8 cellular contexts compared by ENCODE assay signal in genomic region chr14:104690266-104690711, GRCh38. TPM values are rescaled to one million over a fixed set of nuclear protein-coding genes. Genes with fewer than 3 reads are reported as not detected.
DNase-seq lines count a peak whose midpoint lies in the region; ATAC-seq and TF ChIP-seq lines count a peak whose summit lies in the region.

No MANE protein-coding gene starts in this region.

- intact Hi-C loops in CD4-positive, alpha-beta T cell (cut with DNase I, micrococcal nuclease): no loop called here
- intact Hi-C loops in PC-3 (cut with micrococcal nuclease): no loop called here

- H3K9ac ChIP-seq in PC-3 (ENCODE audit: low read length): peak overlapping the region; percentile 89

- H3K36me3 ChIP-seq in PC-3 (ENCODE audit: low read depth, low read length) (peaks cover 11% of the 10 kb centered on the region; the same call in 1 of the 2 replicates), osteoblast (ENCODE audit: insufficient read depth, low read length) (no peaks in the 10 kb centered on the region)

- H3K9me2 ChIP-seq in PC-3 (replicated peaks; ENCODE audit: low read length): no peaks in the 10 kb centered on the region

- H3K9me3 Mint-ChIP-seq in CD4-positive, alpha-beta T cell: no peaks in the 10 kb centered on the region

- no peaks in the 10 kb centered on the region for H3K27me3 Mint-ChIP-seq in CD4-positive, alpha-beta T cell

- no peaks in the 10 kb centered on the region for H3K36me3 Mint-ChIP-seq in CD4-positive, alpha-beta T cell (ENCODE audit: low read depth)

- no peak overlapping the region for H2AFZ ChIP-seq in PC-3 (ENCODE audit: low read length)
- H2AFZ ChIP-seq in osteoblast (ENCODE audit: low read length): peak overlapping the region; percentile 3

- peaks cover 58% of the 10 kb centered on the region for H3K79me2 ChIP-seq in PC-3 (ENCODE audit: low read length)
- H3K79me2 ChIP-seq in osteoblast (ENCODE audit: insufficient read depth, low read length): peaks cover 58% of the 10 kb centered on the region

- no peak for TF ChIP-seq CTCF in CD4-positive, alpha-beta T cell (IDR thresholded peaks at IDR 0.05)
- TF ChIP-seq CTCF in PC-3 (conservative IDR thresholded peaks at IDR 0.05; ENCODE audit: low read depth, low read length) (no peak), epithelial cell of esophagus (IDR thresholded peaks at IDR 0.05; ENCODE audit: insufficient read depth, low read depth, low read length, missing control alignments) (no peak), osteoblast (IDR thresholded peaks at IDR 0.05; ENCODE audit: extremely low read depth, low read depth, low read length) (no peak)

- H3K4me1 ChIP-seq in PC-3 (ENCODE audit: insufficient read depth, low read length): peaks cover 63% of the 10 kb centered on the region
- H3K4me1 ChIP-seq in osteoblast (ENCODE audit: insufficient read depth, low read length): peaks cover 20% of the 10 kb centered on the region

- CTCF ChIA-PET in CD4-positive, alpha-beta T cell (lab: Charles Lee): no interaction called here
- CTCF ChIA-PET in PC-3 (lab: Charles Lee): no interaction called here

- H3K27ac ChIP-seq in CD4-positive, alpha-beta T cell (ENCODE audit: low read depth, low read length): peak overlapping the region; percentile 29
- H3K27ac ChIP-seq in PC-3 (ENCODE audit: low read length) (peak overlapping the region; percentile 53), osteoblast (ENCODE audit: low read depth, low read length) (peak overlapping the region; percentile 61)

- H3K9me3 ChIP-seq in CD4-positive, alpha-beta T cell (ENCODE audit: control insufficient read depth, low read length): no peaks in the 10 kb centered on the region
- no peaks in the 10 kb centered on the region for H3K9me3 ChIP-seq in PC-3 (ENCODE audit: low read length)
- H3K9me3 ChIP-seq in osteoblast (ENCODE audit: low read depth, low read length): no peaks in the 10 kb centered on the region

- DNase-seq in CD4-positive, alpha-beta T cell: no peak
- DNase-seq in PC-3 (peak; percentile 33), epithelial cell of esophagus (ENCODE audit: low read depth) (no peak), osteoblast (ENCODE audit: insufficient read length, low spot score, missing footprints) (no peak), DMS53 treated with DMSO at 0.1 percent for 48 hours (lab: John Stamatoyannopoulos, UW; ENCODE audit: unreplicated experiment) (no peak)
- DNase-seq in activated CD4-positive, alpha-beta T cell treated with anti-CD3 and anti-CD28 coated beads, Interleukin-2, amount 50 U/mL, for 48 hours: no peak

- BruUV-seq in PC-3 (replicated peaks; lab: Mats Ljungman, UMichigan): TSS peak; percentile 23

- POLR2A ChIA-PET in CD4-positive, alpha-beta T cell (lab: Charles Lee): interaction anchor here (1.4 to 2.2 kb wide), 4 partner anchors 12 to 111 kb away, joined by 3 to 10 read pairs (median 7); partner anchors contain the start of genes SIVA1 and ZBTB42
- POLR2A ChIA-PET in PC-3 (lab: Charles Lee; ENCODE audit: unreplicated experiment): interaction anchor here (0.6 kb wide), 1 partner anchor 871 kb away, joined by 3 read pairs; no protein-coding TSS in a partner anchor

- peak overlapping the region; percentile 89 for H3K4me3 Mint-ChIP-seq in CD4-positive, alpha-beta T cell

- H4K20me1 ChIP-seq in PC-3 (ENCODE audit: low read length): peaks cover 51% of the 10 kb centered on the region
- H4K20me1 ChIP-seq in osteoblast (ENCODE audit: insufficient read depth, low read length): peaks cover 51% of the 10 kb centered on the region

- peak overlapping the region; percentile 80 for H3K27ac Mint-ChIP-seq in CD4-positive, alpha-beta T cell

- H3K4me1 Mint-ChIP-seq in CD4-positive, alpha-beta T cell (ENCODE audit: low read depth): peaks cover 52% of the 10 kb centered on the region

- peak overlapping the region; percentile 96 for H3K4me3 ChIP-seq in PC-3 (ENCODE audit: low read length)
- H3K4me3 ChIP-seq in epithelial cell of esophagus (ENCODE audit: low read length): peak overlapping the region; percentile 58
- H3K4me3 ChIP-seq in osteoblast (ENCODE audit: insufficient read depth, low read length): peak overlapping the region; percentile 91

- H3K27me3 ChIP-seq in CD4-positive, alpha-beta T cell (ENCODE audit: control insufficient read depth, insufficient read depth, low read length): no peaks in the 10 kb centered on the region
- H3K27me3 ChIP-seq in PC-3 (ENCODE audit: low read length) (no peaks in the 10 kb centered on the region), osteoblast (ENCODE audit: insufficient read depth, low read length) (no peaks in the 10 kb centered on the region)

- no peak for ATAC-seq in CD4-positive, alpha-beta T cell (ENCODE audit: poor library complexity)
- ATAC-seq in PC-3 (no peak), GM21367 (IDR thresholded peaks at IDR 0.05; ENCODE audit: unreplicated experiment) (no peak), GM18858 (IDR thresholded peaks at IDR 0.05; ENCODE audit: unreplicated experiment) (no peak)

- H3F3A ChIP-seq in PC-3 (ENCODE audit: low read length, unreplicated experiment): no peaks in the 10 kb centered on the region

- H3K4me2 ChIP-seq in PC-3 (ENCODE audit: low read length) (peak overlapping the region; percentile 99), osteoblast (ENCODE audit: insufficient read depth, low read length) (peak overlapping the region; percentile 83)

RNA-seq across cellular contexts. Expression of gene INF2, which starts 0.9 kb away (rescaled TPM):
- 10 to 100 TPM; 74.9 to 76.9 TPM for total RNA-seq in CD4-positive, alpha-beta T cell
- total RNA-seq in PC-3 (2014; rRNA removed): 132 and 161 TPM in 2 replicates
- total RNA-seq in osteoblast: 46.6 and 49.2 TPM in 2 replicates

RNA-seq across cellular contexts. Expression of gene ADSS1, which starts 33.7 kb away (rescaled TPM):
- 1 to 10 TPM; 2.0 to 2.7 TPM for total RNA-seq in CD4-positive, alpha-beta T cell
- total RNA-seq in PC-3 (2014; rRNA removed) (7.9 and 8.8 TPM in 2 replicates), osteoblast (2.1 and 4.3 TPM in 2 replicates)
